8 cellular contexts compared by ENCODE assay signal in genomic region chr11:43942651-43943356, GRCh38. TPM values are rescaled to one million over a fixed set of nuclear protein-coding genes. Genes with fewer than 3 reads are reported as not detected.
DNase-seq lines count a peak whose midpoint lies in the region; ATAC-seq and TF ChIP-seq lines count a peak whose summit lies in the region.

No MANE protein-coding gene starts in this region.

- no peak overlapping the region for H2AK5ac ChIP-seq in H9 (ENCODE audit: insufficient read length, low read length)

- no peak overlapping the region for H2BK5ac ChIP-seq in H9 (ENCODE audit: insufficient read length, low read length)

- no CpG with 5 or more reads among the region's 95 CpGs for WGBS in H9 (ENCODE audit: extremely low coverage, insufficient read length, low lambda C conversion rate)

- H3K9me3 ChIP-seq in BLaER1 (no peaks in the 10 kb centered on the region), H9 (ENCODE audit: control insufficient read depth, low read depth, low read length) (no peaks in the 10 kb centered on the region)

- H3K4me2 ChIP-seq in BLaER1 (peak overlapping the region; percentile 95), H9 (ENCODE audit: insufficient read depth, insufficient read length, low read length) (peak overlapping the region; percentile 79)

- H3K36me3 Mint-ChIP-seq in H9 (ENCODE audit: insufficient read depth in 1 of 3, low read depth in 3 of 3) (peaks cover 0 to 3% (median 0%) of the 10 kb centered on the region in 3 experiments; a peak in 1 of 7 replicates), activated B cell treated with CpG ODN at 0.5 μM for 24 hours (ENCODE audit: low read depth) (no peaks in the 10 kb centered on the region), neural crest cell (ENCODE audit: low read depth) (no peaks in the 10 kb centered on the region)

- H3K27me3 Mint-ChIP-seq in H9 (ENCODE audit: low read depth), result peaks cover 82% of the 10 kb centered on the region
- peaks cover 54% of the 10 kb centered on the region for H3K27me3 Mint-ChIP-seq in activated B cell treated with CpG ODN at 0.5 μM for 24 hours
- H3K27me3 Mint-ChIP-seq in neural crest cell (ENCODE audit: low read depth), result peaks cover 70% of the 10 kb centered on the region

- peaks cover 13% of the 10 kb centered on the region for H3K23me2 ChIP-seq in H9 (ENCODE audit: insufficient read length, low read depth, low read length, poor library complexity, severe bottlenecking)

- no peak overlapping the region for H2BK120ac ChIP-seq in H9 (ENCODE audit: low read depth, low read length, poor library complexity, severe bottlenecking)

- H4K8ac ChIP-seq in H9 (replicated peaks; ENCODE audit: insufficient read length, low read depth, low read length), result no peak overlapping the region

- H4K5ac ChIP-seq in H9 (ENCODE audit: insufficient read length, low read depth, low read length), result no peak overlapping the region

- H3K27ac ChIP-seq in BLaER1, result peak overlapping the region; percentile 63
- no peak overlapping the region for H3K27ac ChIP-seq in H9 (ENCODE audit: insufficient read length, low read depth, low read length)

- H3K4me3 Mint-ChIP-seq in H9, result peak overlapping the region; percentile 62 to 79
- H3K4me3 Mint-ChIP-seq in activated B cell treated with CpG ODN at 0.5 μM for 24 hours, result peak overlapping the region; percentile 59
- peak overlapping the region; percentile 78 for H3K4me3 Mint-ChIP-seq in neural crest cell

- peaks cover 35% of the 10 kb centered on the region for H3K27me3 ChIP-seq in BLaER1
- H3K27me3 ChIP-seq in H9 (ENCODE audit: insufficient read depth, low read length), result peaks cover 35% of the 10 kb centered on the region

- H3K18ac ChIP-seq in H9 (ENCODE audit: insufficient read length, low read depth, low read length), result no peak overlapping the region

- peaks cover 22% of the 10 kb centered on the region for H4K20me1 ChIP-seq in BLaER1
- H4K20me1 ChIP-seq in H9 (ENCODE audit: control insufficient read depth, insufficient read depth, insufficient read length), result no peaks in the 10 kb centered on the region

- no peaks in the 10 kb centered on the region for H3K36me3 ChIP-seq in BLaER1

- H3K23ac ChIP-seq in H9 (ENCODE audit: insufficient read length, low read depth, low read length), result no peak overlapping the region

- intact Hi-C loops in activated B cell treated with CpG ODN at 0.5 μM for 24 hours (cut with micrococcal nuclease), result no loop called here

- no peak overlapping the region for H2AFZ ChIP-seq in H9 (ENCODE audit: low read length)

- H3K9me3 Mint-ChIP-seq in H9 (peaks cover 0 to 3% of the 10 kb centered on the region in 2 experiments; a peak in 3 of 5 replicates), activated B cell treated with CpG ODN at 0.5 μM for 24 hours (no peaks in the 10 kb centered on the region), neural crest cell (no peaks in the 10 kb centered on the region)

- H3T11ph ChIP-seq in H9 (ENCODE audit: low read length), result no peak overlapping the region

- no peak overlapping the region for H3K4ac ChIP-seq in H9 (ENCODE audit: low read depth, low read length)

- no peak overlapping the region for H2BK20ac ChIP-seq in H9 (ENCODE audit: low read depth, low read length, poor library complexity, severe bottlenecking)

- TF ChIP-seq CTCF in H9 (conservative IDR thresholded peaks at IDR 0.05) (no peak), activated B cell treated with CpG ODN at 0.5 μM for 24 hours (IDR thresholded peaks at IDR 0.05) (no peak), fibroblast of the aortic adventitia (IDR thresholded peaks at IDR 0.05; ENCODE audit: insufficient read depth, low read length) (no peak), neural crest cell (conservative IDR thresholded peaks at IDR 0.05) (no peak)

- H3K56ac ChIP-seq in H9 (ENCODE audit: insufficient read length, low read depth, low read length), result no peak overlapping the region

- H3K4me1 Mint-ChIP-seq in H9 (peaks cover 19 to 29% of the 10 kb centered on the region in 2 experiments), activated B cell treated with CpG ODN at 0.5 μM for 24 hours (peaks cover 19% of the 10 kb centered on the region), neural crest cell (peaks cover 24% of the 10 kb centered on the region)

- ATAC-seq in activated B cell treated with CpG ODN at 0.5 μM for 24 hours (ENCODE audit: low read depth) (no peak), HG02973 (IDR thresholded peaks at IDR 0.05; ENCODE audit: unreplicated experiment) (no peak), HG02610 (IDR thresholded peaks at IDR 0.05; ENCODE audit: unreplicated experiment) (no peak)

- H3K79me1 ChIP-seq in H9 (ENCODE audit: insufficient read depth, low read depth, low read length, poor library complexity, severe bottlenecking), result no peaks in the 10 kb centered on the region

- H2BK15ac ChIP-seq in H9 (ENCODE audit: low read depth, low read length), result no peak overlapping the region

- no peak overlapping the region for H2BK12ac ChIP-seq in H9 (ENCODE audit: insufficient read length, low read depth, low read length)

- POLR2A ChIA-PET in activated B cell treated with CpG ODN at 0.5 μM for 24 hours (lab: Charles Lee), result no interaction called here

- DNase-seq in H9 (peak; percentile 53), activated B cell treated with CpG ODN at 0.5 μM for 24 hours (no peak), fibroblast of the aortic adventitia (ENCODE audit: low read depth) (no peak), neural crest cell (ENCODE audit: low read depth, low spot score) (no peak), DMS79 (lab: John Stamatoyannopoulos, UW) (no peak)

- no peak overlapping the region; the same call in 1 of the 2 replicates for H3K14ac ChIP-seq in H9 (ENCODE audit: insufficient read depth, low read length)

- H3K27ac Mint-ChIP-seq in H9 (no peak overlapping the region), activated B cell treated with CpG ODN at 0.5 μM for 24 hours (no peak overlapping the region), neural crest cell (ENCODE audit: unreplicated experiment) (no peak overlapping the region)

- CTCF ChIA-PET in activated B cell treated with CpG ODN at 0.5 μM for 24 hours (lab: Charles Lee), result no interaction called here

- H3K9ac ChIP-seq in BLaER1, result peak overlapping the region; percentile 77
- H3K9ac ChIP-seq in H9 (ENCODE audit: extremely low read depth, insufficient read length, low read length), result no peak overlapping the region

- H3K4me1 ChIP-seq in BLaER1, result peaks cover 34% of the 10 kb centered on the region
- no peaks in the 10 kb centered on the region for H3K4me1 ChIP-seq in H9 (ENCODE audit: insufficient read depth, low read length)

- H3K4me3 ChIP-seq in BLaER1 (peak overlapping the region; percentile 84), fibroblast of the aortic adventitia (ENCODE audit: low read depth, low read length) (peak overlapping the region; percentile 58)

- no peaks in the 10 kb centered on the region for H3K79me2 ChIP-seq in H9 (ENCODE audit: insufficient read depth, low read length)

- H4K91ac ChIP-seq in H9 (ENCODE audit: insufficient read length, low read depth, low read length), result no peak overlapping the region

RNA-seq across cellular contexts. Expression of gene C11orf96, which starts 0.4 kb away (rescaled TPM):
- total RNA-seq in H9 (2021) (1.3 and 1.4 TPM in 2 replicates), activated B cell treated with CpG ODN at 0.5 μM for 24 hours (not detected in 2 replicates), fibroblast of the aortic adventitia (ENCODE audit: low replicate concordance) (3.2 and 6.3 TPM in 2 replicates), neural crest cell (3.0 and 3.2 TPM in 2 replicates)
